Comparison of ENCODE assay signal across 21 cellular contexts in the genomic region with DNA sequence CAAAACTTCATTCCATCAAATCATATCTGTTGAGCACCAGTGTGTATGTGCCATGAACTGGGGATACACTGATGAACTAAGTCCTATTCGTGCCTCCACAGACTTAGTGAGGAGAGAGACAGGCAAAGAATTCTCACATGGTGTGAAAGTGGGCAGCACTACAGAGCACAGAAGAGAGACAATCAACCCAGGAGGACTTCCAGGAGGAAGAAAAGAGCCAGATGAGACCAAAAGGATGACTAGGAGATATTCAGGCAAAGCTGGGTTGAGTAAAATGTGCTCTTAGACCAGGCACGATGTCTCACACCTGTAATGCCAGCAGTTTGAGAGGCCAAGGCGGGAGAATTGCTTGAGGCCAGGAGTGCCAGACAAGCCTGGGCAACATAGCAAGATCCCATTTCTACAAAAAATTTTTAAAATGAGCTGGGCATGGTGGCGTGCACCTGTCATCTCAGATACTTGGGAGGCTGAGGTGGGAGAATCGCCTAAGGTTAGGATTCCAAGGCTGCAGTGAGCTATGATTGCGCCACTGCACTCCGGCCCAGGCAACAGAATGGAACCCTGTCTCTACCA. TPM values are rescaled to one million over a fixed set of nuclear protein-coding genes. Genes with fewer than 3 reads are reported as not detected.
DNase-seq lines count a peak whose midpoint lies in the region; ATAC-seq, FAIRE-seq and TF ChIP-seq lines count a peak whose summit lies in the region.
"Had no signal": no experiment of that assay in that cellular context is flagged by ENCODE, and none has a peak within 500 bp of the region (broad histone marks: within the 10 kb centered on the region; RNA-seq: fewer than 3 reads in every experiment).

No MANE protein-coding gene starts in this region.

- H3K4me3 ChIP-seq in Caco-2 (ENCODE audit: low read depth, low read length) (no peak overlapping the region), K562 (no peak overlapping the region), tibial artery (no peak overlapping the region), smooth muscle cell (no peak overlapping the region)

- H3K4me3 Mint-ChIP-seq in Caco-2 (ENCODE audit: unreplicated experiment) (no peak overlapping the region), progenitor cell of endocrine pancreas (ENCODE audit: low read depth) (no peak overlapping the region)
- no peak overlapping the region for H3K4me3 Mint-ChIP-seq in activated T-cell treated with anti-CD3 and anti-CD28 coated beads, Interleukin-2, amount 50 U/mL, for 4 hours
- H3K4me3 Mint-ChIP-seq in activated CD4-positive, alpha-beta T cell treated with anti-CD3 and anti-CD28 coated beads, Interleukin-2, amount 10 ng/mL, durations not matched to agents 7 days and 5 days = no peak overlapping the region

- TF ChIP-seq CTCF in Caco-2 (IDR thresholded peaks at IDR 0.05; ENCODE audit: insufficient read depth in 1 of 2, low read depth in 1 of 2, low read length in 1 of 2, severe bottlenecking in 1 of 2, unreplicated experiment in 1 of 2) (no peak), K562 (IDR thresholded peaks at IDR 0.05 in 2 of 3, conservative IDR thresholded peaks at IDR 0.05 in 1 of 3; ENCODE audit: insufficient read depth in 2 of 3, low read depth in 1 of 3, low read length in 3 of 3) (no peak), progenitor cell of endocrine pancreas (IDR thresholded peaks at IDR 0.05; ENCODE audit: unreplicated experiment) (no peak), tibial artery (IDR thresholded peaks at IDR 0.05) (no peak), smooth muscle cell (IDR thresholded peaks at IDR 0.05; ENCODE audit: borderline replicate concordance, insufficient read depth, poor library complexity, severe bottlenecking) (no peak)

- H3K27ac ChIP-seq in K562 (ENCODE audit: extremely low read depth, low read depth, low read length) (no peak overlapping the region), tibial artery (peak overlapping the region; percentile 76 to 86), smooth muscle cell (ENCODE audit: low read depth) (no peak overlapping the region)

- 22% methylated on average over 7 of the region's 7 CpGs for WGBS in K562 (ENCODE audit: insufficient coverage, low coverage, missing lambda C conversion rate)
- 96% methylated on average over 7 of the region's 7 CpGs for WGBS in smooth muscle cell (ENCODE audit: low lambda C conversion rate)

- DNase-seq in Caco-2 (no peak), K562 (ENCODE audit: extremely low read depth in 1 of 4, low spot score in 3 of 4) (no peak), progenitor cell of endocrine pancreas (ENCODE audit: low spot score, unreplicated experiment) (no peak), tibial artery (no peak), smooth muscle cell (lab: John Stamatoyannopoulos, UW; ENCODE audit: unreplicated experiment) (no peak), cerebellum (ENCODE audit: low spot score) (no peak)
- DNase-seq in activated T-cell treated with anti-CD3 and anti-CD28 coated beads, Interleukin-2, amount 50 U/mL, for 4 hours = no peak
- no peak for DNase-seq in activated CD4-positive, alpha-beta T cell treated with anti-CD3 and anti-CD28 coated beads, Interleukin-2, amount 10 ng/mL, durations not matched to agents 7 days and 5 days
- DNase-seq: BE2C, DMS79 treated with DMSO at 0.1 percent for 48 hours, KG1, NCI-H1092 treated with DMSO at 0.1 percent for 48 hours, NCI-H1436 treated with DMSO at 0.1 percent for 48 hours, NCI-H1930, NCI-H226, NCI-H524, NCI-H774 had no signal

- intact Hi-C loops in Caco-2 (cut with micrococcal nuclease; ENCODE audit: unreplicated experiment) (no loop called here), K562 (cut with micrococcal nuclease) (no loop called here), tibial artery (cut with DNase I; ENCODE audit: low total_unique reads) (no loop called here)

- ATAC-seq in K562 = no peak
- ATAC-seq in activated T-cell treated with anti-CD3 and anti-CD28 coated beads, Interleukin-2, amount 50 U/mL, for 4 hours = no peak
- ATAC-seq: Right ventricle myocardium inferior had no signal

- TF ChIP-seq RAD21 in K562 (CRISPR knock-in tag; conservative IDR thresholded peaks at IDR 0.05 in 1 of 2, IDR thresholded peaks at IDR 0.05 in 1 of 2) = no peak

- H3K36me3 ChIP-seq in Caco-2 (ENCODE audit: control insufficient read depth, insufficient read depth, low read length) = no peaks in the 10 kb centered on the region
- no peaks in the 10 kb centered on the region for H3K36me3 ChIP-seq in K562 (ENCODE audit: control insufficient read depth, insufficient read depth, low read length)
- no peaks in the 10 kb centered on the region for H3K36me3 ChIP-seq in tibial artery
- no peaks in the 10 kb centered on the region for H3K36me3 ChIP-seq in smooth muscle cell (ENCODE audit: low read depth)
- H3K36me3 ChIP-seq: BE2C had no signal

- H3K27me3 Mint-ChIP-seq in Caco-2 (ENCODE audit: insufficient read depth, unreplicated experiment) (no peaks in the 10 kb centered on the region), progenitor cell of endocrine pancreas (peaks cover 2% of the 10 kb centered on the region)
- H3K27me3 Mint-ChIP-seq in activated T-cell treated with anti-CD3 and anti-CD28 coated beads, Interleukin-2, amount 50 U/mL, for 4 hours (ENCODE audit: low read depth) = peaks cover 3% of the 10 kb centered on the region
- H3K27me3 Mint-ChIP-seq in activated CD4-positive, alpha-beta T cell treated with anti-CD3 and anti-CD28 coated beads, Interleukin-2, amount 10 ng/mL, durations not matched to agents 7 days and 5 days = peaks cover 6% of the 10 kb centered on the region

- no peak overlapping the region for H3K9ac ChIP-seq in K562 (ENCODE audit: insufficient read depth in 1 of 2, low read depth in 2 of 2, low read length in 2 of 2)
- no peak overlapping the region for H3K9ac ChIP-seq in smooth muscle cell (ENCODE audit: low read depth)

- H3K4me2 ChIP-seq in K562 (ENCODE audit: insufficient read depth, low read length) (no peak overlapping the region), smooth muscle cell (no peak overlapping the region)

- no peaks in the 10 kb centered on the region for H3K4me1 ChIP-seq in Caco-2
- peaks cover 0 to 6% of the 10 kb centered on the region in 2 experiments; a peak in 2 of 5 replicates for H3K4me1 ChIP-seq in K562 (replicated peaks in 1 of 2; ENCODE audit: control insufficient read depth in 2 of 2, insufficient read depth in 2 of 2, low read length in 2 of 2)
- H3K4me1 ChIP-seq in tibial artery = peaks cover 0 to 46% (median 24%) of the 10 kb centered on the region in 4 donors
- H3K4me1 ChIP-seq in smooth muscle cell (ENCODE audit: low read depth) = peaks cover 4% of the 10 kb centered on the region
- H3K4me1 ChIP-seq: BE2C had no signal

- FAIRE-seq in K562 (lab: Jason Lieb, UNC) = no peak
- FAIRE-seq: A204.1, H54, RCC 7860 had no signal

- BruUV-seq in Caco-2 (replicated peaks; lab: Mats Ljungman, UMichigan) (no TSS peak), K562 (replicated peaks; lab: Mats Ljungman, UMichigan) (no TSS peak)

- H3K79me2 ChIP-seq in K562 (ENCODE audit: control insufficient read depth, insufficient read depth, low read length) = no peaks in the 10 kb centered on the region
- H3K79me2 ChIP-seq in smooth muscle cell (ENCODE audit: low read depth) = no peaks in the 10 kb centered on the region

- no peaks in the 10 kb centered on the region for H3K9me3 ChIP-seq in Caco-2
- H3K9me3 ChIP-seq in K562 (replicated peaks; ENCODE audit: control insufficient read depth, insufficient read depth, low read depth, low read length) = no peaks in the 10 kb centered on the region; the same call in 1 of the 2 replicates
- H3K9me3 ChIP-seq in tibial artery = no peaks in the 10 kb centered on the region
- no peaks in the 10 kb centered on the region for H3K9me3 ChIP-seq in smooth muscle cell (replicated peaks; ENCODE audit: low read depth)
- H3K9me3 ChIP-seq: BE2C had no signal

- H3K36me3 Mint-ChIP-seq in Caco-2 (ENCODE audit: insufficient read depth, unreplicated experiment) (no peaks in the 10 kb centered on the region), progenitor cell of endocrine pancreas (ENCODE audit: insufficient read depth) (no peaks in the 10 kb centered on the region)
- H3K36me3 Mint-ChIP-seq in activated T-cell treated with anti-CD3 and anti-CD28 coated beads, Interleukin-2, amount 50 U/mL, for 4 hours (ENCODE audit: insufficient read depth) = no peaks in the 10 kb centered on the region
- no peaks in the 10 kb centered on the region for H3K36me3 Mint-ChIP-seq in activated CD4-positive, alpha-beta T cell treated with anti-CD3 and anti-CD28 coated beads, Interleukin-2, amount 10 ng/mL, durations not matched to agents 7 days and 5 days (ENCODE audit: low read depth)

- TF ChIP-seq EP300 in K562 (IDR thresholded peaks at IDR 0.05; ENCODE audit: low read length) = no peak

- H4K20me1 ChIP-seq in K562 (replicated peaks; ENCODE audit: control insufficient read depth, insufficient read depth, low read length) (no peaks in the 10 kb centered on the region), smooth muscle cell (ENCODE audit: low read depth) (no peaks in the 10 kb centered on the region)

- H3K9me1 ChIP-seq in K562 (ENCODE audit: control insufficient read depth, insufficient read depth, low read length) = no peaks in the 10 kb centered on the region

- TF ChIP-seq POLR2A in K562 (conservative IDR thresholded peaks at IDR 0.05) = no peak

- H3K27ac Mint-ChIP-seq in Caco-2 (ENCODE audit: unreplicated experiment) (peak overlapping the region; percentile 23), progenitor cell of endocrine pancreas (peak overlapping the region; percentile 43)
- no peak overlapping the region for H3K27ac Mint-ChIP-seq in activated CD4-positive, alpha-beta T cell treated with anti-CD3 and anti-CD28 coated beads, Interleukin-2, amount 10 ng/mL, durations not matched to agents 7 days and 5 days

- H3K4me1 Mint-ChIP-seq in Caco-2 (ENCODE audit: low read depth, unreplicated experiment) = peaks cover 15% of the 10 kb centered on the region
- H3K4me1 Mint-ChIP-seq in progenitor cell of endocrine pancreas (ENCODE audit: low read depth) = peaks cover 4% of the 10 kb centered on the region
- H3K4me1 Mint-ChIP-seq in activated T-cell treated with anti-CD3 and anti-CD28 coated beads, Interleukin-2, amount 50 U/mL, for 4 hours (ENCODE audit: low read depth) = no peaks in the 10 kb centered on the region
- H3K4me1 Mint-ChIP-seq in activated CD4-positive, alpha-beta T cell treated with anti-CD3 and anti-CD28 coated beads, Interleukin-2, amount 10 ng/mL, durations not matched to agents 7 days and 5 days = no peaks in the 10 kb centered on the region

- POLR2A ChIA-PET in Caco-2 (lab: Charles Lee) (interaction anchor here (0.6 kb wide), 1 partner anchor 533 kb away, joined by 7 read pairs; no protein-coding TSS in a partner anchor), K562 (lab: Yijun Ruan, JAX) (interaction anchor here (0.6 to 1.7 kb wide), 3 partner anchors 8 to 1379 kb away, joined by 3 to 4 read pairs (median 4); no protein-coding TSS in a partner anchor)
- POLR2A ChIA-PET in activated CD4-positive, alpha-beta T cell treated with anti-CD3 and anti-CD28 coated beads, Interleukin-2, amount 10 ng/mL, durations not matched to agents 7 days and 5 days (lab: Charles Lee) = no interaction called here

- H2AFZ ChIP-seq in K562 (ENCODE audit: low read depth, low read length) (no peak overlapping the region), smooth muscle cell (ENCODE audit: low read depth) (no peak overlapping the region)

- CTCF ChIA-PET in Caco-2 (lab: Charles Lee) (interaction anchor here (0.7 kb wide), 1 partner anchor 252 kb away, joined by 3 read pairs; no protein-coding TSS in a partner anchor), K562 (lab: Yijun Ruan, JAX; ENCODE audit: low intra/inter-chr PET ratio) (no interaction called here)
- CTCF ChIA-PET in activated CD4-positive, alpha-beta T cell treated with anti-CD3 and anti-CD28 coated beads, Interleukin-2, amount 10 ng/mL, durations not matched to agents 7 days and 5 days (lab: Charles Lee) = interaction anchor here (0.6 kb wide), 1 partner anchor 168 kb away, joined by 3 read pairs; no protein-coding TSS in a partner anchor

- in situ Hi-C loops in K562 (cut with MboI) = no loop called here

- H3K27me3 ChIP-seq in Caco-2 (replicated peaks; ENCODE audit: control insufficient read depth, insufficient read depth, low read length) = no peaks in the 10 kb centered on the region; the same call in 1 of the 2 replicates
- H3K27me3 ChIP-seq in K562 (ENCODE audit: control insufficient read depth in 2 of 2, insufficient read depth in 2 of 2, low read length in 2 of 2) = peaks cover 4 to 6% of the 10 kb centered on the region in 2 experiments
- no peaks in the 10 kb centered on the region for H3K27me3 ChIP-seq in tibial artery
- H3K27me3 ChIP-seq in smooth muscle cell (ENCODE audit: low read depth) = no peaks in the 10 kb centered on the region
- H3K27me3 ChIP-seq: BE2C had no signal

- no peaks in the 10 kb centered on the region for H3F3A ChIP-seq in smooth muscle cell (ENCODE audit: low read depth)

- no peaks in the 10 kb centered on the region for H3K9me3 Mint-ChIP-seq in Caco-2 (ENCODE audit: unreplicated experiment)
- H3K9me3 Mint-ChIP-seq in progenitor cell of endocrine pancreas (ENCODE audit: low read depth) = no peaks in the 10 kb centered on the region
- H3K9me3 Mint-ChIP-seq in activated T-cell treated with anti-CD3 and anti-CD28 coated beads, Interleukin-2, amount 50 U/mL, for 4 hours = no peaks in the 10 kb centered on the region
- H3K9me3 Mint-ChIP-seq in activated CD4-positive, alpha-beta T cell treated with anti-CD3 and anti-CD28 coated beads, Interleukin-2, amount 10 ng/mL, durations not matched to agents 7 days and 5 days = no peaks in the 10 kb centered on the region

RNA-seq across cellular contexts. Expression of gene TNRC6A, which starts 30.2 kb away (rescaled TPM):
- total RNA-seq in Caco-2 (2022) (39.3 and 43.7 TPM in 2 replicates), K562 (2014; rRNA removed) (14.1 and 22.3 TPM in 2 replicates), K562 (2014; rRNA removed; fragmentation: Illumina TruSeq; extraction: Trizol) (23.8 and 24.5 TPM in 2 replicates), K562 (2015; rRNA removed; fragmentation: Illumina TruSeq; extraction: Trizol) (27.0 and 32.1 TPM in 2 replicates), K562 (2021) (27.2 and 28.8 TPM in 2 replicates), progenitor cell of endocrine pancreas (92.5 and 94.4 TPM in 2 replicates), smooth muscle cell (30.3 and 35.7 TPM in 2 replicates), cerebellum (119 TPM)
- 77.7 and 239 TPM in 2 replicates for total RNA-seq in K562 (2011; cell fraction: chromatin; rRNA removed; ENCODE audit: low replicate concordance)
- 50.4 and 82.1 TPM in 2 replicates for total RNA-seq in K562 (2011; cell fraction: nucleolus; rRNA removed)
- total RNA-seq in K562 (2011; cell fraction: nucleoplasm; rRNA removed) = 101 and 163 TPM in 2 replicates
- polyA plus RNA-seq in K562 (2011; rRNA removed) (30.0 and 35.1 TPM in 2 replicates), K562 (2014; fragmentation: Illumina TruSeq; extraction: Trizol) (23.5 and 31.0 TPM in 2 replicates), K562 (2014; fragmentation: Nextera tagmentation; extraction: Ambion mirVana) (1 to 10 TPM; 3.4 to 4.6 TPM), K562 (2014; rRNA removed) (23.3 and 26.6 TPM in 2 replicates), smooth muscle cell (14.6 and 26.0 TPM in 2 replicates)
- polyA plus RNA-seq in K562 (2011; cell fraction: cytosol; rRNA removed) = 23.6 and 25.6 TPM in 2 replicates
- 91.0 and 105 TPM in 2 replicates for polyA plus RNA-seq in K562 (2011; cell fraction: nucleus; rRNA removed)
- polyA plus RNA-seq in K562 (2012) = 16.5 and 19.6 TPM in 2 replicates
- 58.6 and 67.8 TPM in 2 replicates for polyA minus RNA-seq in K562 (2011; rRNA and poly(A)+ RNA removed)
- polyA minus RNA-seq in K562 (2011; cell fraction: cytosol; rRNA and poly(A)+ RNA removed) = 15.6 and 17.5 TPM in 2 replicates
- 51.7 and 77.9 TPM in 2 replicates for polyA minus RNA-seq in K562 (2011; cell fraction: nucleus; rRNA and poly(A)+ RNA removed)
- 10 to 100 TPM; 39.3 to 53.8 (median 43.8) TPM for total RNA-seq in activated T-cell treated with anti-CD3 and anti-CD28 coated beads, Interleukin-2, amount 50 U/mL, for 4 hours
- 10 to 100 TPM; 47.4 to 49.3 TPM for total RNA-seq in activated CD4-positive, alpha-beta T cell treated with anti-CD3 and anti-CD28 coated beads, Interleukin-2, amount 10 ng/mL, durations not matched to agents 7 days and 5 days

Comparison
In these comparisons a context has a peak if more than half of its experiments do, and no peak if none do; other contexts are left out.
1. H3K27ac ChIP-seq: peak in tibial artery (2 of 2); none in K562 (single experiment) and smooth muscle cell (single experiment).